ENCODE assay signal across 8 cellular contexts in genomic region chr4:127965062-127965802, GRCh38. TPM values are rescaled to one million over a fixed set of nuclear protein-coding genes. Genes with fewer than 3 reads are reported as not detected.
DNase-seq lines count a peak whose midpoint lies in the region; ATAC-seq and TF ChIP-seq lines count a peak whose summit lies in the region.

Gene ABHD18, plus strand, starts transcription at chr4:127965406. Its CDS starts 17,550 bp downstream, at chr4:127982956.
Gene MFSD8, minus strand, starts transcription at chr4:127965173. Its CDS starts 40 bp downstream, at chr4:127965133.

- ATAC-seq in GM19351 (IDR thresholded peaks at IDR 0.05; ENCODE audit: unreplicated experiment) (peak; percentile 91), HG03521 (IDR thresholded peaks at IDR 0.05; ENCODE audit: unreplicated experiment) (peak; percentile 95), left colon (peak; percentile 95)

- peaks cover 0 to 1% (median 0%) of the 10 kb centered on the region in 7 donors for H3K9me3 Mint-ChIP-seq in CD14-positive monocyte
- H3K9me3 Mint-ChIP-seq in activated CD4-positive, alpha-beta T cell treated with anti-CD3 and anti-CD28 coated beads, Interleukin-2, amount 10 ng/mL, durations not matched to agents 7 days and 5 days: no peaks in the 10 kb centered on the region

- peaks cover 8 to 16% of the 10 kb centered on the region in 2 donors for H3K36me3 Mint-ChIP-seq in CD14-positive monocyte
- H3K36me3 Mint-ChIP-seq in activated CD4-positive, alpha-beta T cell treated with anti-CD3 and anti-CD28 coated beads, Interleukin-2, amount 10 ng/mL, durations not matched to agents 7 days and 5 days (ENCODE audit: low read depth): peaks cover 15% of the 10 kb centered on the region

- H3K4me1 Mint-ChIP-seq in CD14-positive monocyte: peaks cover 26% of the 10 kb centered on the region
- peaks cover 43% of the 10 kb centered on the region for H3K4me1 Mint-ChIP-seq in activated CD4-positive, alpha-beta T cell treated with anti-CD3 and anti-CD28 coated beads, Interleukin-2, amount 10 ng/mL, durations not matched to agents 7 days and 5 days

- peak within 1 kb of the TSS; percentile 94 for H3K4me3 Mint-ChIP-seq in CD14-positive monocyte
- peak within 1 kb of the TSS; percentile 96 for H3K4me3 Mint-ChIP-seq in activated CD4-positive, alpha-beta T cell treated with anti-CD3 and anti-CD28 coated beads, Interleukin-2, amount 10 ng/mL, durations not matched to agents 7 days and 5 days

- CTCF ChIA-PET in activated CD4-positive, alpha-beta T cell treated with anti-CD3 and anti-CD28 coated beads, Interleukin-2, amount 10 ng/mL, durations not matched to agents 7 days and 5 days (lab: Charles Lee): interaction anchor here (0.5 to 1.3 kb wide), 10 partner anchors 10 to 242 kb away, joined by 3 to 6 read pairs (median 4); partner anchors contain the start of gene LARP1B

- peak; percentile 100 for DNase-seq in CD14-positive monocyte (ENCODE audit: low spot score)
- DNase-seq in NCI-H69 (lab: John Stamatoyannopoulos, UW): peak; percentile 98
- DNase-seq in activated CD4-positive, alpha-beta T cell treated with anti-CD3 and anti-CD28 coated beads, Interleukin-2, amount 10 ng/mL, durations not matched to agents 7 days and 5 days: peak; percentile 100
- DNase-seq in coronary artery (ENCODE audit: low spot score): peak; percentile 99
- DNase-seq in left colon: peak; percentile 100
- peak; percentile 100 for DNase-seq in stimulated activated CD4-positive, alpha-beta T cell treated with anti-CD3 and anti-CD28 coated beads, Interleukin-1b, Interleukin-23, amount 100 ng/mL, for 48 hours

- peak within 1 kb of the TSS; percentile 91 to 97 (median 96) for H3K27ac Mint-ChIP-seq in CD14-positive monocyte
- H3K27ac Mint-ChIP-seq in activated CD4-positive, alpha-beta T cell treated with anti-CD3 and anti-CD28 coated beads, Interleukin-2, amount 10 ng/mL, durations not matched to agents 7 days and 5 days: peak within 1 kb of the TSS; percentile 99

- H3K27ac ChIP-seq in coronary artery: peak within 1 kb of the TSS; percentile 97 to 98

- POLR2A ChIA-PET in activated CD4-positive, alpha-beta T cell treated with anti-CD3 and anti-CD28 coated beads, Interleukin-2, amount 10 ng/mL, durations not matched to agents 7 days and 5 days (lab: Charles Lee): interaction anchor here (0.7 to 1.4 kb wide), 3 partner anchors 32 to 96 kb away, joined by 3 to 6 read pairs (median 3); partner anchors contain the start of gene LARP1B

- peak within 1 kb of the TSS; percentile 96 for H3K4me3 ChIP-seq in coronary artery

- peak; percentile 45 for TF ChIP-seq CTCF in CD14-positive monocyte (IDR thresholded peaks at IDR 0.05)
- peak; percentile 39 for TF ChIP-seq CTCF in coronary artery (IDR thresholded peaks at IDR 0.05)

- H3K27me3 Mint-ChIP-seq in CD14-positive monocyte (ENCODE audit: low read depth in 3 of 3): no peaks in the 10 kb centered on the region
- no peaks in the 10 kb centered on the region for H3K27me3 Mint-ChIP-seq in activated CD4-positive, alpha-beta T cell treated with anti-CD3 and anti-CD28 coated beads, Interleukin-2, amount 10 ng/mL, durations not matched to agents 7 days and 5 days

- intact Hi-C loops in CD14-positive monocyte (cut with micrococcal nuclease) (loop anchor here (5.0 to 10.0 kb wide), 4 partner anchors 83 to 1130 kb away; partner anchors contain the start of genes C4orf33 (in 1 of the 2), LARP1B (in 1 of the 2), PGRMC2 (in 1 of the 2) and PLK4 (in 1 of the 2)), left colon (cut with DNase I, micrococcal nuclease) (loop anchor here in 1 of 2 donors (10.0 kb wide), 1 partner anchor 100 kb away; the partner anchor contains the start of gene LARP1B)

RNA-seq across cellular contexts. Expression of gene ABHD18, which starts in this region (rescaled TPM):
- polyA plus RNA-seq in CD14-positive monocyte: 1 to 10 TPM; 6.4 to 9.5 TPM
- total RNA-seq in activated CD4-positive, alpha-beta T cell treated with anti-CD3 and anti-CD28 coated beads, Interleukin-2, amount 10 ng/mL, durations not matched to agents 7 days and 5 days: 10 to 100 TPM; 22.8 to 26.7 TPM
- total RNA-seq in left colon: 10 to 100 TPM; 16.9 to 17.5 TPM

RNA-seq across cellular contexts. Expression of gene MFSD8, which starts in this region (rescaled TPM):
- 10 to 100 TPM in 1 of 2 donors, 1 to 10 TPM in 1; 7.0 to 14.2 TPM for polyA plus RNA-seq in CD14-positive monocyte
- 10 to 100 TPM; 18.1 to 18.7 TPM for total RNA-seq in activated CD4-positive, alpha-beta T cell treated with anti-CD3 and anti-CD28 coated beads, Interleukin-2, amount 10 ng/mL, durations not matched to agents 7 days and 5 days
- 10 to 100 TPM; 23.1 to 28.4 TPM for total RNA-seq in left colon

Comparison
In these comparisons a context has a peak if more than half of its experiments do, and no peak if none do; other contexts are left out.
1. Peak in every context shown above with its lines: DNase-seq, ATAC-seq, H3K4me3 ChIP-seq and H3K27ac ChIP-seq.